In genomic region chr18:39627936-39628335, GRCh38 we compare ENCODE assay signal across 31 cellular contexts.
"Had no signal": no experiment of that assay in that cellular context is flagged by ENCODE, and none has a peak within 500 bp of the region (broad histone marks: within the 10 kb centered on the region; RNA-seq: fewer than 3 reads in every experiment).

No MANE protein-coding gene starts in this region.

- H3K36me3 ChIP-seq: ascending aorta, breast epithelium, cardiac muscle cell, gastrocnemius medialis, heart left ventricle had no signal

- H3K9me3 Mint-ChIP-seq: activated CD4-positive, alpha-beta memory T cell treated with anti-CD3 and anti-CD28 coated beads, Interleukin-2, amount 10 ng/mL, durations not matched to agents 7 days and 5 days; activated CD4-positive, alpha-beta T cell treated with anti-CD3 and anti-CD28 coated beads, Interleukin-2, amount 10 ng/mL, durations not matched to agents 7 days and 5 days; brain; dendritic cell treated with granulocyte-macrophage colony-stimulating factor and Interleukin-4, amounts not matched to agents 40 ng/mL and 50 ng/mL, for 4 days; endodermal cell had no signal

- H3K4me3 ChIP-seq: ascending aorta, breast epithelium, cardiac muscle cell, coronary artery, dorsolateral prefrontal cortex, gastrocnemius medialis, heart left ventricle had no signal

- H3K27me3 Mint-ChIP-seq: activated CD4-positive, alpha-beta memory T cell treated with anti-CD3 and anti-CD28 coated beads, Interleukin-2, amount 10 ng/mL, durations not matched to agents 7 days and 5 days; activated CD4-positive, alpha-beta T cell treated with anti-CD3 and anti-CD28 coated beads, Interleukin-2, amount 10 ng/mL, durations not matched to agents 7 days and 5 days; activated naive CD8-positive, alpha-beta T cell; activated T-helper 17 cell treated with anti-CD3 and anti-CD28 coated beads, Interleukin-2, amount 50 U/mL, for 72 hours; brain; dendritic cell treated with granulocyte-macrophage colony-stimulating factor and Interleukin-4, amounts not matched to agents 40 ng/mL and 50 ng/mL, for 4 days had no signal

- H3K27me3 ChIP-seq: ascending aorta, breast epithelium, cardiac muscle cell, foreskin keratinocyte, gastrocnemius medialis, heart left ventricle had no signal

- H3K4me3 Mint-ChIP-seq: activated CD4-positive, alpha-beta memory T cell treated with anti-CD3 and anti-CD28 coated beads, Interleukin-2, amount 10 ng/mL, durations not matched to agents 7 days and 5 days; activated CD4-positive, alpha-beta T cell treated with anti-CD3 and anti-CD28 coated beads, Interleukin-2, amount 10 ng/mL, durations not matched to agents 7 days and 5 days; activated naive CD8-positive, alpha-beta T cell; activated T-cell treated with anti-CD3 and anti-CD28 coated beads, Interleukin-2, amount 50 U/mL, for 4 hours; activated T-helper 17 cell treated with anti-CD3 and anti-CD28 coated beads, Interleukin-2, amount 50 U/mL, for 72 hours; brain; dendritic cell treated with granulocyte-macrophage colony-stimulating factor and Interleukin-4, amounts not matched to agents 40 ng/mL and 50 ng/mL, for 4 days; endodermal cell had no signal

- H3K27ac Mint-ChIP-seq: activated CD4-positive, alpha-beta memory T cell treated with anti-CD3 and anti-CD28 coated beads, Interleukin-2, amount 10 ng/mL, durations not matched to agents 7 days and 5 days; activated CD4-positive, alpha-beta T cell treated with anti-CD3 and anti-CD28 coated beads, Interleukin-2, amount 10 ng/mL, durations not matched to agents 7 days and 5 days; activated naive CD8-positive, alpha-beta T cell; activated T-helper 17 cell treated with anti-CD3 and anti-CD28 coated beads, Interleukin-2, amount 50 U/mL, for 72 hours; brain; dendritic cell treated with granulocyte-macrophage colony-stimulating factor and Interleukin-4, amounts not matched to agents 40 ng/mL and 50 ng/mL, for 4 days; endodermal cell had no signal

- H3K4me1 ChIP-seq: ascending aorta, breast epithelium, gastrocnemius medialis, heart left ventricle had no signal

- H3K36me3 Mint-ChIP-seq: activated naive CD8-positive, alpha-beta T cell; brain had no signal

- H3K27ac ChIP-seq: ascending aorta, breast epithelium, cardiac muscle cell, coronary artery, dorsolateral prefrontal cortex, foreskin keratinocyte, gastrocnemius medialis, heart left ventricle had no signal

- H3K4me1 Mint-ChIP-seq: activated CD4-positive, alpha-beta memory T cell treated with anti-CD3 and anti-CD28 coated beads, Interleukin-2, amount 10 ng/mL, durations not matched to agents 7 days and 5 days; activated CD4-positive, alpha-beta T cell treated with anti-CD3 and anti-CD28 coated beads, Interleukin-2, amount 10 ng/mL, durations not matched to agents 7 days and 5 days; activated T-helper 17 cell treated with anti-CD3 and anti-CD28 coated beads, Interleukin-2, amount 50 U/mL, for 72 hours had no signal

- ATAC-seq: activated T-cell treated with anti-CD3 and anti-CD28 coated beads, Interleukin-2, amount 50 U/mL, for 4 hours; activated T-helper 17 cell treated with anti-CD3 and anti-CD28 coated beads, Interleukin-2, amount 50 U/mL, for 72 hours; esophagus mucosa; foreskin keratinocyte; gastrocnemius medialis; heart left ventricle had no signal

- DNase-seq: activated CD4-positive, alpha-beta memory T cell treated with anti-CD3 and anti-CD28 coated beads, Interleukin-2, amount 10 ng/mL, durations not matched to agents 7 days and 5 days; activated CD4-positive, alpha-beta T cell treated with anti-CD3 and anti-CD28 coated beads for 1 hour; activated CD4-positive, alpha-beta T cell treated with anti-CD3 and anti-CD28 coated beads for 4 hours; activated CD4-positive, alpha-beta T cell treated with anti-CD3 and anti-CD28 coated beads, Interleukin-2, amount 10 ng/mL, durations not matched to agents 7 days and 5 days; activated CD4-positive, alpha-beta T cell treated with anti-CD3 and anti-CD28 coated beads, Interleukin-2, amount 50 U/mL, for 4 hours; activated CD8-positive, alpha-beta memory T cell treated with anti-CD3 and anti-CD28 coated beads for 24 hours; activated effector memory CD4-positive, alpha-beta T cell treated with Interleukin-2 at 50 U/mL for 16 hours; activated gamma-delta T cell treated with Interleukin-2 at 50 U/mL for 16 hours; activated naive CD4-positive, alpha-beta T cell treated with anti-CD3 and anti-CD28 coated beads, Interleukin-2, amount 50 U/mL, for 16 hours; activated naive CD4-positive, alpha-beta T cell treated with Interleukin-2 at 50 U/mL for 16 hours; activated T-cell treated with anti-CD3 and anti-CD28 coated beads, Interleukin-2, amount 50 U/mL, for 4 hours; central memory CD4-positive, alpha-beta T cell; cerebellar nuclear complex; dorsolateral prefrontal cortex; effector memory CD4-positive, alpha-beta T cell; endodermal cell; foreskin keratinocyte; gastrocnemius medialis; glutamatergic neuron; heart left ventricle; hypothalamus; T-helper 2 cell had no signal

- H3K9me3 ChIP-seq: ascending aorta, breast epithelium, gastrocnemius medialis, heart left ventricle had no signal
